ENCODE assay signal across 25 cellular contexts in the genomic region with DNA sequence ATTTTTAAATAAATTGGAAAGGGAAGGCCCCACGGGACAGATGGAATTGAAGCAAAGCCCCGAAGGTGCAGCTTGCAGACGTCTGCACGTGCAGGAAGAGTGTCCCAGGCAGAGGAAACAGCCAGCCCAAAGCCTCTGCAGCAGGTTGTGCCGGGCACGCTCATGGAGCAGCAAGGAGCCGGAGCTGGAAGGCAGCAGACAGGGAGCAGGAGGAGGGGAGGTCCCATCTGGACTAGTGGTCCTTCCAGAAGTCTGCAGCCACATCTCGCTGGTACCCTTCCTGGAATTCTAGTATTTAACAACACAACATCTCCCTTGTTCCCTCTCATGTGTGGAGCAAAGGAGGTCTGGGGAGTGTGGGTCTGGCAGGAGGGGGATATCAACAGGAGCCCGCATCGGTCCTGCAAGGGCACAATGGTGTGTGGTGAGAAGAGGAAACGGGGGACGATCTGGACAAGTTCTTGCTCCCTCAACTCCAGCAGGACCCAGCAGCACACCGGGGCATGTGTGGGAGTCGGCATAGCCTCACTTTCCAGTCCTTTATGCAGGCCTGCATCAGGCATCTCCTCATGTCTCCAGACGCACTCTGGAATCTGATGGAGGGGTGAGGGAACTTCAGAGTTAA.
"Had no signal": no experiment of that assay in that cellular context is flagged by ENCODE, and none has a peak within 500 bp of the region (broad histone marks: within the 10 kb centered on the region; RNA-seq: fewer than 3 reads in every experiment).

No MANE protein-coding gene starts in this region.

- H3K4me1 ChIP-seq: SJCRH30 had no signal

- ATAC-seq: activated CD4-positive, CD25-positive, alpha-beta regulatory T cell treated with anti-CD3 and anti-CD28 coated beads, Interleukin-2, amount 50 U/mL, for 24 hours; activated CD8-positive, alpha-beta T cell treated with anti-CD3 and anti-CD28 coated beads for 36 hours; activated naive CD4-positive, alpha-beta T cell treated with anti-CD3 and anti-CD28 coated beads, Interleukin-2, amount 50 U/mL, for 72 hours; Panc1 had no signal

- H3K27me3 ChIP-seq: brain microvascular endothelial cell, MG63, SJCRH30 had no signal

- H3K36me3 Mint-ChIP-seq: activated naive CD4-positive, alpha-beta T cell treated with anti-CD3 and anti-CD28 coated beads, Interleukin-2, amount 50 U/mL, for 72 hours had no signal

- H3K27me3 Mint-ChIP-seq: activated CD8-positive, alpha-beta T cell treated with anti-CD3 and anti-CD28 coated beads for 36 hours had no signal

- H3K36me3 ChIP-seq: brain microvascular endothelial cell, MG63, SJCRH30 had no signal

- H3K9me3 Mint-ChIP-seq: activated CD8-positive, alpha-beta T cell treated with anti-CD3 and anti-CD28 coated beads for 36 hours; activated naive CD4-positive, alpha-beta T cell treated with anti-CD3 and anti-CD28 coated beads, Interleukin-2, amount 50 U/mL, for 72 hours had no signal

- H3K27ac ChIP-seq: brain microvascular endothelial cell, RWPE1, SJCRH30 had no signal

- H3K4me3 ChIP-seq: MG63, SJCRH30 had no signal

- H3K27ac Mint-ChIP-seq: activated CD8-positive, alpha-beta T cell treated with anti-CD3 and anti-CD28 coated beads for 36 hours; activated naive CD4-positive, alpha-beta T cell treated with anti-CD3 and anti-CD28 coated beads, Interleukin-2, amount 50 U/mL, for 72 hours had no signal

- DNase-seq: activated CD4-positive, alpha-beta T cell treated with anti-CD3 and anti-CD28 coated beads for 4 hours; activated CD8-positive, alpha-beta memory T cell treated with anti-CD3 and anti-CD28 coated beads, Interleukin-2, amount 50 U/mL, for 48 hours; activated CD8-positive, alpha-beta T cell treated with anti-CD3 and anti-CD28 coated beads for 36 hours; activated naive CD4-positive, alpha-beta T cell treated with Interleukin-2 at 50 U/mL for 16 hours; activated T-cell treated with anti-CD3 and anti-CD28 coated beads, Interleukin-2, amount 50 U/mL, for 1 hour; brain microvascular endothelial cell; MG63; MV-4-11; NCI-H1092 treated with DMSO at 0.1 percent for 48 hours; NCI-H1417 treated with DMSO at 0.1 percent for 48 hours; NCI-H1694; NCI-H2029 treated with DMSO at 0.1 percent for 48 hours; NCI-H345; NCI-H510A; NCI-H526 treated with DMSO at 0.1 percent for 48 hours; NCI-H82; OCI-M1; Right ventricle myocardium superior; SJCRH30; SK-N-SH; T-helper 1 cell had no signal

- H3K4me3 Mint-ChIP-seq: activated CD8-positive, alpha-beta T cell treated with anti-CD3 and anti-CD28 coated beads for 36 hours had no signal

- H3K9me3 ChIP-seq: MG63, SJCRH30, SK-N-SH had no signal
